Comparison of ENCODE assay signal across 8 cellular contexts in the genomic region with DNA sequence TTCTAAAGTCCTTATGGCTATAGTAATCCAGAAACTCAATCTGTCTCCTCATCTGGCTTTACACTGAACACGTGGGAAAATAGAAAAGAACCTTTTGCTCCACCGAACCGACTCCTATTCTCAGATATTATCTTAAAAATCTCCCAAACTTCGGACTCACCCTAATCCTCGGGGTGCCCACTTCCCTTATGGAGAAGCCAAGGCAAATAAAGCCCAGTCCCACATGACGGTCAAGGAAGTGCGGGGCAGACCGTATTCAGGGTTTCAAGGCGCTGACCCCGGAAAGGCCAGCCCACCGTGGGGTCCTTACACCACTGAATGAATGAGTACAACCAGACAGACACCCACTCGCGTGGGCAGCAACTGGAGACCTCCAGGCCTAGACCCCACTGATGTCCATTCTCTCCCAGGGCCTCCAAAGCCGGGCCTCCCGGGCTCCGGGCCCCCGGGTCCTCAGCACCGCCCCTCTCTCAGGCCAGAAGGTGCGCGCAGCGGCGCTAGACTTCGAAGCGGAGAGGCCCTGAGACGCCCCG. TPM values are rescaled to one million over a fixed set of nuclear protein-coding genes. Genes with fewer than 3 reads are reported as not detected.
DNase-seq lines count a peak whose midpoint lies in the region; ATAC-seq, FAIRE-seq and TF ChIP-seq lines count a peak whose summit lies in the region.

No MANE protein-coding gene starts in this region.

- peak overlapping the region; percentile 80 for H3K14ac ChIP-seq in IMR-90 (replicated peaks; ENCODE audit: low read depth, low read length)

- H2AFZ ChIP-seq in IMR-90 (replicated peaks; ENCODE audit: low read length, poor library complexity) (peak overlapping the region; percentile 90), keratinocyte (ENCODE audit: control insufficient read depth, low read length) (peak overlapping the region; percentile 47)

- H3K9ac ChIP-seq in IMR-90 (ENCODE audit: low read depth, low read length) (peak overlapping the region; percentile 84), keratinocyte (ENCODE audit: control insufficient read depth, extremely low read depth, insufficient read depth, low read length) (peak overlapping the region; percentile 95)

- ATAC-seq in GM21619 (IDR thresholded peaks at IDR 0.05; ENCODE audit: unreplicated experiment) (peak; percentile 31), IMR-90 (ENCODE audit: low read depth) (peak; percentile 30)

- peaks cover 15% of the 10 kb centered on the region for H3K36me3 ChIP-seq in IMR-90 (ENCODE audit: control insufficient read depth, insufficient read depth, low read length)
- H3K36me3 ChIP-seq in keratinocyte (ENCODE audit: control insufficient read depth in 2 of 2, extremely low read depth in 1 of 2, insufficient read depth in 2 of 2, low read length in 2 of 2) = peaks cover 3 to 13% of the 10 kb centered on the region in 2 experiments

- H3K79me2 ChIP-seq in keratinocyte (ENCODE audit: control insufficient read depth, insufficient read depth, low read length) = peaks cover 57% of the 10 kb centered on the region

- FAIRE-seq in keratinocyte (lab: Jason Lieb, UNC) (no peak), H54 (lab: Jason Lieb, UNC) (no peak)

- H4K8ac ChIP-seq in IMR-90 (ENCODE audit: low read depth in 2 of 2, low read length in 2 of 2) = no peak overlapping the region

- intact Hi-C loops in IMR-90 (cut with micrococcal nuclease) = loop anchor here (5.0 kb wide), 1 partner anchor 45 kb away; the partner anchor contains the start of gene RHOG

- peak overlapping the region; percentile 76 for H3K4ac ChIP-seq in IMR-90 (ENCODE audit: low read depth, low read length)

- H3K9me3 ChIP-seq in IMR-90 (ENCODE audit: control insufficient read depth, insufficient read depth, low read length) (no peaks in the 10 kb centered on the region), keratinocyte (ENCODE audit: control insufficient read depth, low read depth, low read length) (no peaks in the 10 kb centered on the region)

- peak overlapping the region; percentile 97 for H3K4me2 ChIP-seq in IMR-90 (ENCODE audit: low read depth, low read length)
- H3K4me2 ChIP-seq in keratinocyte (ENCODE audit: control insufficient read depth, extremely low read depth, insufficient read depth, low read depth, low read length) = peak overlapping the region; percentile 92

- POLR2A ChIA-PET in IMR-90 (lab: Charles Lee; ENCODE audit: unreplicated experiment) = no interaction called here

- H4K5ac ChIP-seq in IMR-90 (ENCODE audit: low read depth, low read length) = no peak overlapping the region

- H3K18ac ChIP-seq in IMR-90 (ENCODE audit: low read depth, low read length) = no peak overlapping the region

- no peak for TF ChIP-seq CTCF in IMR-90 (conservative IDR thresholded peaks at IDR 0.05; ENCODE audit: low read depth, low read length)
- peak in 1 of 3 experiments; percentile 3 for TF ChIP-seq CTCF in keratinocyte (optimal IDR thresholded peaks at IDR 0.05 in 1 of 3, IDR thresholded peaks at IDR 0.05 in 1 of 3, conservative IDR thresholded peaks at IDR 0.05 in 1 of 3; ENCODE audit: extremely low read depth in 1 of 3, insufficient read depth in 2 of 3, low read length in 3 of 3)

- peak overlapping the region; percentile 88 for H2AK5ac ChIP-seq in IMR-90 (ENCODE audit: low read depth, low read length)

- peaks cover 45% of the 10 kb centered on the region for H4K20me1 ChIP-seq in IMR-90 (ENCODE audit: insufficient read depth, low read length)
- H4K20me1 ChIP-seq in keratinocyte (ENCODE audit: control insufficient read depth, extremely low read depth, insufficient read depth, low read length) = peaks cover 9% of the 10 kb centered on the region

- WGBS in IMR-90 (ENCODE audit: extremely low coverage in 2 of 2, insufficient read length in 1 of 2), 2 experiments = 0% methylated on average over 3 of the region's 26 CpGs; no CpG with 5 or more reads in 1 of the 2 experiments

- peak overlapping the region; percentile 79 for H3K27ac ChIP-seq in IMR-90 (ENCODE audit: insufficient read depth, low read length)
- peak overlapping the region; percentile 45 for H3K27ac ChIP-seq in angular gyrus (ENCODE audit: low read depth, low read length)
- H3K27ac ChIP-seq in keratinocyte (ENCODE audit: control insufficient read depth, insufficient read depth, low read length) = peak overlapping the region; percentile 89
- peak overlapping the region; percentile 59 for H3K27ac ChIP-seq in temporal lobe (ENCODE audit: low read depth, low read length)

- H3K23ac ChIP-seq in IMR-90 (ENCODE audit: low read depth, low read length) = peak overlapping the region; percentile 93

- no peak for TF ChIP-seq RAD21 in IMR-90 (IDR thresholded peaks at IDR 0.05; ENCODE audit: low read length)

- H3K4me1 ChIP-seq in IMR-90 (ENCODE audit: control insufficient read depth, insufficient read depth, low read length) = no peaks in the 10 kb centered on the region; the same call in 1 of the 2 replicates
- H3K4me1 ChIP-seq in keratinocyte (ENCODE audit: control insufficient read depth, extremely low read depth, insufficient read depth, low read length) = peaks cover 3% of the 10 kb centered on the region

- in situ Hi-C loops in IMR-90 (cut with MboI; ENCODE audit: low sequenced_read_pairs) = no loop called here

- H3K79me1 ChIP-seq in IMR-90 (ENCODE audit: low read depth in 1 of 2, low read length in 2 of 2) = peaks cover 4 to 20% of the 10 kb centered on the region in 2 experiments; a peak in 3 of 4 replicates

- CTCF ChIA-PET in IMR-90 (lab: Yijun Ruan, JAX) = interaction anchor here (0.7 kb wide), 1 partner anchor 12 kb away, joined by 4 read pairs; the partner anchor contains the start of gene PGAP2

- no TSS peak for BruUV-seq in IMR-90 (replicated peaks; lab: Mats Ljungman, UMichigan)

- DNase-seq in ELR (ENCODE audit: low read depth) (peak; percentile 63), IMR-90 (no peak), keratinocyte (ENCODE audit: low read depth, low spot score) (no peak), H54 (ENCODE audit: insufficient read length, low spot score) (no peak)
- DNase-seq in effector CD8-positive, alpha-beta T cell (lab: John Stamatoyannopoulos, UW) = no peak

- H2BK20ac ChIP-seq in IMR-90 (ENCODE audit: low read depth, low read length) = no peak overlapping the region

- H3K9me1 ChIP-seq in IMR-90 (ENCODE audit: insufficient read depth, low read length) (0 out of 2 replicates have a peak, but pooled peaks cover 4% of the 10 kb centered on the region), keratinocyte (ENCODE audit: control insufficient read depth, extremely low read depth, insufficient read depth, low read length) (no peaks in the 10 kb centered on the region)

- peak overlapping the region; percentile 94 for H2AK9ac ChIP-seq in IMR-90 (replicated peaks; ENCODE audit: low read depth, low read length, poor library complexity)

- H2BK120ac ChIP-seq in IMR-90 (ENCODE audit: low read depth, low read length) = no peak overlapping the region

- H4K91ac ChIP-seq in IMR-90 (ENCODE audit: insufficient read depth, low read depth, low read length) = no peak overlapping the region

- dilution Hi-C loops in IMR-90 (cut with HindIII; ENCODE audit: low sequenced_read_pairs, unreplicated experiment) (no loop called here), keratinocyte (cut with MboI; ENCODE audit: extremely low pct_ligation_motif_present, low sequenced_read_pairs) (no loop called here)

- H3K27me3 ChIP-seq in IMR-90 (ENCODE audit: control insufficient read depth, insufficient read depth, low read length) (no peaks in the 10 kb centered on the region), keratinocyte (ENCODE audit: control insufficient read depth, extremely low read depth, insufficient read depth, low read length) (no peaks in the 10 kb centered on the region)

- peak overlapping the region; percentile 74 for H3K4me3 ChIP-seq in IMR-90 (ENCODE audit: insufficient read depth, low read depth, low read length)
- H3K4me3 ChIP-seq in keratinocyte (ENCODE audit: control insufficient read depth in 2 of 3, extremely low read depth in 1 of 3, insufficient read depth in 2 of 3, low read depth in 1 of 3, low read length in 3 of 3) = peak overlapping the region; percentile 84 to 98 (median 96)

- TF ChIP-seq POLR2A in IMR-90 (IDR thresholded peaks at IDR 0.05; ENCODE audit: low read depth, low read length) (no peak), H54 (IDR thresholded peaks at IDR 0.05; ENCODE audit: low read depth, low read length) (no peak)

- H2BK5ac ChIP-seq in IMR-90 (ENCODE audit: low read depth, low read length, poor library complexity, severe bottlenecking) = peak overlapping the region; percentile 76

- H2BK15ac ChIP-seq in IMR-90 (ENCODE audit: low read depth, low read length) = no peak overlapping the region

- peak overlapping the region; percentile 43; the same call in 1 of the 2 replicates for H3K56ac ChIP-seq in IMR-90 (ENCODE audit: extremely low read depth, insufficient read depth, low read length)

RNA-seq across cellular contexts. Expression of gene NUP98, which starts 0.5 kb away (rescaled TPM):
- total RNA-seq in IMR-90 (2012; rRNA removed) (138 and 145 TPM in 2 replicates), temporal lobe (56.3 TPM)
- polyA plus RNA-seq in IMR-90 (2012; rRNA removed) (103 and 105 TPM in 2 replicates), keratinocyte (66.9 to 93.1 TPM (median 78.9 TPM) in 3 replicates)
- 69.7 and 79.4 TPM in 2 replicates for polyA plus RNA-seq in IMR-90 (2012; cell fraction: cytosol; rRNA removed)
- polyA plus RNA-seq in IMR-90 (2012; cell fraction: nucleus; rRNA removed; ENCODE audit: low replicate concordance) = 137 and 211 TPM in 2 replicates
- polyA plus RNA-seq in keratinocyte (2011; ENCODE audit: low read depth) = 30.9 TPM
- polyA plus RNA-seq in keratinocyte (2011; cell fraction: cytosol; rRNA removed) = 70.5 and 86.2 TPM in 2 replicates
- polyA plus RNA-seq in keratinocyte (2011; cell fraction: nucleus; rRNA removed) = 182 and 231 TPM in 2 replicates
- polyA plus RNA-seq in keratinocyte (2012; ENCODE audit: low replicate concordance) = 40.3 and 50.0 TPM in 2 replicates
- polyA minus RNA-seq in keratinocyte = 287 to 351 TPM (median 326 TPM) in 3 replicates
- 112 TPM for polyA minus RNA-seq in keratinocyte (2011; cell fraction: cytosol; rRNA and poly(A)+ RNA removed)
- polyA minus RNA-seq in keratinocyte (2011; cell fraction: nucleus; rRNA and poly(A)+ RNA removed) = 177 and 215 TPM in 2 replicates

RNA-seq across cellular contexts. Expression of gene PGAP2, which starts 11.5 kb away (rescaled TPM):
- total RNA-seq in IMR-90 (2012; rRNA removed) (10.6 TPM in 2 replicates), temporal lobe (9.3 TPM)
- polyA plus RNA-seq in IMR-90 (2012; rRNA removed) (31.3 and 36.7 TPM in 2 replicates), keratinocyte (37.3 to 59.8 TPM (median 46.2 TPM) in 3 replicates)
- 22.4 and 36.8 TPM in 2 replicates for polyA plus RNA-seq in IMR-90 (2012; cell fraction: cytosol; rRNA removed)
- polyA plus RNA-seq in IMR-90 (2012; cell fraction: nucleus; rRNA removed; ENCODE audit: low replicate concordance) = 74.5 and 92.9 TPM in 2 replicates
- 12.1 TPM for polyA plus RNA-seq in keratinocyte (2011; ENCODE audit: low read depth)
- polyA plus RNA-seq in keratinocyte (2011; cell fraction: cytosol; rRNA removed) = 41.8 and 49.9 TPM in 2 replicates
- 85.2 and 108 TPM in 2 replicates for polyA plus RNA-seq in keratinocyte (2011; cell fraction: nucleus; rRNA removed)
- 30.4 and 55.5 TPM in 2 replicates for polyA plus RNA-seq in keratinocyte (2012; ENCODE audit: low replicate concordance)
- polyA minus RNA-seq in keratinocyte = 58.5 to 85.3 TPM (median 81.3 TPM) in 3 replicates
- 39.9 TPM for polyA minus RNA-seq in keratinocyte (2011; cell fraction: cytosol; rRNA and poly(A)+ RNA removed)
- polyA minus RNA-seq in keratinocyte (2011; cell fraction: nucleus; rRNA and poly(A)+ RNA removed) = 23.6 and 23.7 TPM in 2 replicates

RNA-seq across cellular contexts. Expression of gene RHOG, which starts 43.9 kb away (rescaled TPM):
- 16.3 and 20.6 TPM in 2 replicates for total RNA-seq in IMR-90 (2012; rRNA removed)
- 106 and 114 TPM in 2 replicates for polyA plus RNA-seq in IMR-90 (2012; rRNA removed)
- polyA plus RNA-seq in IMR-90 (2012; cell fraction: cytosol; rRNA removed) = 41.7 and 123 TPM in 2 replicates
- polyA plus RNA-seq in IMR-90 (2012; cell fraction: nucleus; rRNA removed; ENCODE audit: low replicate concordance) = 16.5 and 40.2 TPM in 2 replicates
- 39.8 to 84.6 TPM (median 67.1 TPM) in 3 replicates for polyA plus RNA-seq in keratinocyte
- polyA plus RNA-seq in keratinocyte (2011; ENCODE audit: low read depth) = 17.7 TPM
- 67.3 and 106 TPM in 2 replicates for polyA plus RNA-seq in keratinocyte (2011; cell fraction: cytosol; rRNA removed)
- polyA plus RNA-seq in keratinocyte (2011; cell fraction: nucleus; rRNA removed) = 32.3 and 51.6 TPM in 2 replicates
- polyA plus RNA-seq in keratinocyte (2012; ENCODE audit: low replicate concordance) = 69.4 and 84.6 TPM in 2 replicates
- 82.3 to 191 TPM (median 136 TPM) in 3 replicates for polyA minus RNA-seq in keratinocyte
- polyA minus RNA-seq in keratinocyte (2011; cell fraction: cytosol; rRNA and poly(A)+ RNA removed) = 134 TPM
- 31.6 and 33.4 TPM in 2 replicates for polyA minus RNA-seq in keratinocyte (2011; cell fraction: nucleus; rRNA and poly(A)+ RNA removed)
- 1.5 TPM for total RNA-seq in temporal lobe

RNA-seq across cellular contexts. Expression of gene STIM1, which starts 58.6 kb away (rescaled TPM):
- total RNA-seq in IMR-90 (2012; rRNA removed) (13.9 and 17.9 TPM in 2 replicates), temporal lobe (11.8 TPM)
- polyA plus RNA-seq in IMR-90 (2012; rRNA removed) (19.2 and 23.0 TPM in 2 replicates), keratinocyte (23.7 to 39.4 TPM (median 25.1 TPM) in 3 replicates)
- polyA plus RNA-seq in IMR-90 (2012; cell fraction: cytosol; rRNA removed) = 24.2 and 28.5 TPM in 2 replicates
- 34.8 and 44.6 TPM in 2 replicates for polyA plus RNA-seq in IMR-90 (2012; cell fraction: nucleus; rRNA removed; ENCODE audit: low replicate concordance)
- 50.8 TPM for polyA plus RNA-seq in keratinocyte (2011; ENCODE audit: low read depth)
- polyA plus RNA-seq in keratinocyte (2011; cell fraction: cytosol; rRNA removed) = 24.4 and 25.1 TPM in 2 replicates
- polyA plus RNA-seq in keratinocyte (2011; cell fraction: nucleus; rRNA removed) = 77.4 and 77.5 TPM in 2 replicates
- 36.8 and 44.7 TPM in 2 replicates for polyA plus RNA-seq in keratinocyte (2012; ENCODE audit: low replicate concordance)
- polyA minus RNA-seq in keratinocyte = 99.8 to 170 TPM (median 101 TPM) in 3 replicates
- polyA minus RNA-seq in keratinocyte (2011; cell fraction: cytosol; rRNA and poly(A)+ RNA removed) = 58.5 TPM
- 91.7 and 126 TPM in 2 replicates for polyA minus RNA-seq in keratinocyte (2011; cell fraction: nucleus; rRNA and poly(A)+ RNA removed)
